Comparison of ENCODE assay signal across 8 cellular contexts in the genomic region with DNA sequence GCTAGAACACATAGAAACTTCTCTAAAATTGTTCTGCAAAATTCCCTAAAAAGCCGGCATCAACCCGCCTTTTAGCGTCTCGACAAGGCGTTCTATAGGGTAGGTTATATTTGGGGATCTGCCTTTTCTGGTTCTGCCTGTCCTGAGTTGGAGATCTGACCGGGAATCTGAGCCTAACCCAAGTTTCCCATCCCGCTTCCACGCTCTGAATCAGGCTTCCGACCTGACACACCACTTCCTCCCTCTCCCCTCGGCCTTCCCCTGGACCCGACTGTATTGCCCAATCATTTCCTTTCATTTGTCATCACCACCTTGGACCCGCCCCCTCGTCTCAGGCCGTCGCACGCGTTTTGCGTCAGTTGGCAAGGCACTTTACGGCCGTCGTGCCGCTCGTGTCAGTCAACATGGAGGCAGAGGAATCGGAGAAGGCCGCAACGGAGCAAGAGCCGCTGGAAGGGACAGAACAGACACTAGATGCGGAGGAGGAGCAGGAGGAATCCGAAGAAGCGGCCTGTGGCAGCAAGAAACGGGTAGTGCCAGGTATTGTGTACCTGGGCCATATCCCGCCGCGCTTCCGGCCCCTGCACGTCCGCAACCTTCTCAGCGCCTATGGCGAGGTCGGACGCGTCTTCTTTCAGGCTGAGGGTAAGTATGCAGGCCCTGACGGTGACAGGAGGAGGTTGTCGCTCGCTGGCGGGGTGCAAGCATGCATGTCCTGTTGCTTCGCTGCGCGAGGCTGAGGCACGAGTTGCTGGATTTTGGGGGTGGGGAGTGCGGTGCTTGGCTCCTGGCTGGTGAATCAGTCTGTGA. TPM values are rescaled to one million over a fixed set of nuclear protein-coding genes. Genes with fewer than 3 reads are reported as not detected.
DNase-seq lines count a peak whose midpoint lies in the region; ATAC-seq and TF ChIP-seq lines count a peak whose summit lies in the region.

Gene ABT1, plus strand, starts transcription at position 375 of the 810 bp plus-strand sequence. Its CDS starts 30 bp downstream, at position 405.

- no peaks in the 10 kb centered on the region for H3K9me3 ChIP-seq in thoracic aorta

- peaks cover 7% of the 10 kb centered on the region for H3K36me3 ChIP-seq in thoracic aorta

- peak; percentile 96 for DNase-seq in GM10248 (ENCODE audit: extremely low spot score)
- peak; percentile 98 for DNase-seq in NCI-H1105 (lab: John Stamatoyannopoulos, UW)
- peak; percentile 96 for DNase-seq in SKM-1 (lab: John Stamatoyannopoulos, UW; ENCODE audit: unreplicated experiment)
- DNase-seq in activated naive CD8-positive, alpha-beta T cell treated with anti-CD3 and anti-CD28 coated beads for 36 hours, result peak; percentile 95
- peak; percentile 98 for DNase-seq in glomerular visceral epithelial cell (ENCODE audit: extremely low spot score)
- peak; percentile 97 for DNase-seq in omental fat pad (ENCODE audit: low spot score)
- peak; percentile 97 for DNase-seq in thoracic aorta (ENCODE audit: low spot score)

- no peak within 1 kb of the TSS for H3K4me3 Mint-ChIP-seq in activated naive CD8-positive, alpha-beta T cell treated with anti-CD3 and anti-CD28 coated beads for 36 hours

- H3K36me3 Mint-ChIP-seq in activated naive CD8-positive, alpha-beta T cell treated with anti-CD3 and anti-CD28 coated beads for 36 hours, result peaks cover 30% of the 10 kb centered on the region

- ATAC-seq in HG02623 (IDR thresholded peaks at IDR 0.05; ENCODE audit: unreplicated experiment) (peak; percentile 84), omental fat pad (ENCODE audit: low FRiP score) (peak; percentile 93), thoracic aorta (ENCODE audit: insufficient number of reproducible peaks, low FRiP score, low read depth) (peak; percentile 97)

- no peaks in the 10 kb centered on the region for H3K27me3 ChIP-seq in thoracic aorta (replicated peaks; ENCODE audit: insufficient read depth)

- peaks cover 11% of the 10 kb centered on the region for H3K27me3 Mint-ChIP-seq in activated naive CD8-positive, alpha-beta T cell treated with anti-CD3 and anti-CD28 coated beads for 36 hours

- H3K27ac ChIP-seq in thoracic aorta, result peak within 1 kb of the TSS; percentile 68 to 87

- TF ChIP-seq CTCF in GM10248 (IDR thresholded peaks at IDR 0.05; ENCODE audit: control extremely low read depth, extremely low read depth, low read depth, missing control alignments), result no peak
- no peak for TF ChIP-seq CTCF in omental fat pad (IDR thresholded peaks at IDR 0.05)
- no peak for TF ChIP-seq CTCF in thoracic aorta (IDR thresholded peaks at IDR 0.05)

- peaks cover 6 to 15% of the 10 kb centered on the region in 2 donors for H3K4me1 ChIP-seq in thoracic aorta (ENCODE audit: control insufficient read depth in 1 of 2, low read depth in 2 of 2)

- H3K4me1 Mint-ChIP-seq in activated naive CD8-positive, alpha-beta T cell treated with anti-CD3 and anti-CD28 coated beads for 36 hours, result peaks cover 44% of the 10 kb centered on the region

- H3K4me3 ChIP-seq in thoracic aorta, result peak within 1 kb of the TSS; percentile 79

- CTCF ChIA-PET in GM10248 (lab: Yijun Ruan, JAX), result interaction anchor here (1.2 to 6.4 kb wide), 7 partner anchors 19 to 484 kb away, joined by 3 to 280 read pairs (median 5); no protein-coding TSS in a partner anchor

- H3K9me3 Mint-ChIP-seq in activated naive CD8-positive, alpha-beta T cell treated with anti-CD3 and anti-CD28 coated beads for 36 hours, result no peaks in the 10 kb centered on the region

- POLR2A ChIA-PET in GM10248 (lab: Yijun Ruan, JAX), result no interaction called here

- no peak within 1 kb of the TSS for H3K27ac Mint-ChIP-seq in activated naive CD8-positive, alpha-beta T cell treated with anti-CD3 and anti-CD28 coated beads for 36 hours

RNA-seq across cellular contexts. Expression of gene ABT1, which starts in this region (rescaled TPM):
- total RNA-seq in activated naive CD8-positive, alpha-beta T cell treated with anti-CD3 and anti-CD28 coated beads for 36 hours, result 10 to 100 TPM; 44.5 to 45.8 TPM
- total RNA-seq in omental fat pad, result 10 to 100 TPM; 11.0 to 22.1 (median 13.5) TPM
- 10 to 100 TPM; 11.8 to 17.1 TPM for total RNA-seq in thoracic aorta

Comparison
In these comparisons a context has a peak if more than half of its experiments do, and no peak if none do; other contexts are left out.
1. Peak in every context shown above with its lines: DNase-seq, ATAC-seq, H3K4me3 ChIP-seq and H3K27ac ChIP-seq.